ENCODE assay signal across 1 cellular context in the genomic region with DNA sequence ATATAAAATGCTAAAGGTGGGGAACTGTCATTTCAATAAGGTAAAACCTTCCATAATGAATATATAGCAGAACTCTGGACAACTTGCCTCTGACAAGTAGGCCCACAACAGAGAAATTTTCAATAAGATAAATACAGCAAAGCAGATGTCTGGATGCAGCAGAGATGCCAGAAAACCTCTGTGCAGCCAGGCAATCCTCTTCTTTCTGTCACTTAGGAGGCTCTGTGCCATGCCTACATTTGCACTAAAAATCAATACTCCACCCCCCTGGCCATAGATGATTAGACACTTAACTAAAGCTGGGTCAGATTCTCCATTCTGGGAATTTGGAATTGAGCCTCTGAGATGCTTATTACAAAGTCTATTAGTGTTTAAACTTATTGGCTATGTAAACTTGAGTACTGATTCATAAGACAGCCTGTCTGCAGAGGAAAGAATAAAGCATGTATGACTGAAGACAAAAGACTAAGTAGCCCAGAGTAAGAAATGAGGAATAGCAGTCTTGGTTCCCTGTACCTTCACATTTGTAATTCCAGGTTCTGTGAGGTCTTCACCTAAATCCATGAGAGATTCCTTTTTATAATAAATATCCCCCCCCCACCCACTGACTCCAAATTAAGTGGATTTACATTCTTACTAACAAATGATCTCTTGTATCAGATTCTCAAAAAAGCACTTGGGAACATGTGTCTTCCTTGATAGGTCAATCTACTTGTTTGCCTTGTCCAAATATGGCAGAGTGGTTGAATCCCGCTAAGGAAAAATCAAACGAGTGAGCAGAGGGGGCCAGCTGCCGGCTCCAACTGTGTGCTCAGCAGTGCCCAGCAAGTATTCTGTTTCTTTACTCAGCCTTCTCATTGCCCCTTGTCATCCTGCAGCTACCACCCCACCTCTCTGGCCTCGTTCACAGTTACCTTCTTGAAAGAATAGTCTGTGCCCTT.
TF ChIP-seq lines count a peak whose summit lies in the region.

No MANE protein-coding gene starts in this region.

TF ChIP-seq in GM23338, 12 proteins besides CTCF, POLR2A, EP300 and RAD21 (continued from another document):
- TF ChIP-seq, protein P1, sequence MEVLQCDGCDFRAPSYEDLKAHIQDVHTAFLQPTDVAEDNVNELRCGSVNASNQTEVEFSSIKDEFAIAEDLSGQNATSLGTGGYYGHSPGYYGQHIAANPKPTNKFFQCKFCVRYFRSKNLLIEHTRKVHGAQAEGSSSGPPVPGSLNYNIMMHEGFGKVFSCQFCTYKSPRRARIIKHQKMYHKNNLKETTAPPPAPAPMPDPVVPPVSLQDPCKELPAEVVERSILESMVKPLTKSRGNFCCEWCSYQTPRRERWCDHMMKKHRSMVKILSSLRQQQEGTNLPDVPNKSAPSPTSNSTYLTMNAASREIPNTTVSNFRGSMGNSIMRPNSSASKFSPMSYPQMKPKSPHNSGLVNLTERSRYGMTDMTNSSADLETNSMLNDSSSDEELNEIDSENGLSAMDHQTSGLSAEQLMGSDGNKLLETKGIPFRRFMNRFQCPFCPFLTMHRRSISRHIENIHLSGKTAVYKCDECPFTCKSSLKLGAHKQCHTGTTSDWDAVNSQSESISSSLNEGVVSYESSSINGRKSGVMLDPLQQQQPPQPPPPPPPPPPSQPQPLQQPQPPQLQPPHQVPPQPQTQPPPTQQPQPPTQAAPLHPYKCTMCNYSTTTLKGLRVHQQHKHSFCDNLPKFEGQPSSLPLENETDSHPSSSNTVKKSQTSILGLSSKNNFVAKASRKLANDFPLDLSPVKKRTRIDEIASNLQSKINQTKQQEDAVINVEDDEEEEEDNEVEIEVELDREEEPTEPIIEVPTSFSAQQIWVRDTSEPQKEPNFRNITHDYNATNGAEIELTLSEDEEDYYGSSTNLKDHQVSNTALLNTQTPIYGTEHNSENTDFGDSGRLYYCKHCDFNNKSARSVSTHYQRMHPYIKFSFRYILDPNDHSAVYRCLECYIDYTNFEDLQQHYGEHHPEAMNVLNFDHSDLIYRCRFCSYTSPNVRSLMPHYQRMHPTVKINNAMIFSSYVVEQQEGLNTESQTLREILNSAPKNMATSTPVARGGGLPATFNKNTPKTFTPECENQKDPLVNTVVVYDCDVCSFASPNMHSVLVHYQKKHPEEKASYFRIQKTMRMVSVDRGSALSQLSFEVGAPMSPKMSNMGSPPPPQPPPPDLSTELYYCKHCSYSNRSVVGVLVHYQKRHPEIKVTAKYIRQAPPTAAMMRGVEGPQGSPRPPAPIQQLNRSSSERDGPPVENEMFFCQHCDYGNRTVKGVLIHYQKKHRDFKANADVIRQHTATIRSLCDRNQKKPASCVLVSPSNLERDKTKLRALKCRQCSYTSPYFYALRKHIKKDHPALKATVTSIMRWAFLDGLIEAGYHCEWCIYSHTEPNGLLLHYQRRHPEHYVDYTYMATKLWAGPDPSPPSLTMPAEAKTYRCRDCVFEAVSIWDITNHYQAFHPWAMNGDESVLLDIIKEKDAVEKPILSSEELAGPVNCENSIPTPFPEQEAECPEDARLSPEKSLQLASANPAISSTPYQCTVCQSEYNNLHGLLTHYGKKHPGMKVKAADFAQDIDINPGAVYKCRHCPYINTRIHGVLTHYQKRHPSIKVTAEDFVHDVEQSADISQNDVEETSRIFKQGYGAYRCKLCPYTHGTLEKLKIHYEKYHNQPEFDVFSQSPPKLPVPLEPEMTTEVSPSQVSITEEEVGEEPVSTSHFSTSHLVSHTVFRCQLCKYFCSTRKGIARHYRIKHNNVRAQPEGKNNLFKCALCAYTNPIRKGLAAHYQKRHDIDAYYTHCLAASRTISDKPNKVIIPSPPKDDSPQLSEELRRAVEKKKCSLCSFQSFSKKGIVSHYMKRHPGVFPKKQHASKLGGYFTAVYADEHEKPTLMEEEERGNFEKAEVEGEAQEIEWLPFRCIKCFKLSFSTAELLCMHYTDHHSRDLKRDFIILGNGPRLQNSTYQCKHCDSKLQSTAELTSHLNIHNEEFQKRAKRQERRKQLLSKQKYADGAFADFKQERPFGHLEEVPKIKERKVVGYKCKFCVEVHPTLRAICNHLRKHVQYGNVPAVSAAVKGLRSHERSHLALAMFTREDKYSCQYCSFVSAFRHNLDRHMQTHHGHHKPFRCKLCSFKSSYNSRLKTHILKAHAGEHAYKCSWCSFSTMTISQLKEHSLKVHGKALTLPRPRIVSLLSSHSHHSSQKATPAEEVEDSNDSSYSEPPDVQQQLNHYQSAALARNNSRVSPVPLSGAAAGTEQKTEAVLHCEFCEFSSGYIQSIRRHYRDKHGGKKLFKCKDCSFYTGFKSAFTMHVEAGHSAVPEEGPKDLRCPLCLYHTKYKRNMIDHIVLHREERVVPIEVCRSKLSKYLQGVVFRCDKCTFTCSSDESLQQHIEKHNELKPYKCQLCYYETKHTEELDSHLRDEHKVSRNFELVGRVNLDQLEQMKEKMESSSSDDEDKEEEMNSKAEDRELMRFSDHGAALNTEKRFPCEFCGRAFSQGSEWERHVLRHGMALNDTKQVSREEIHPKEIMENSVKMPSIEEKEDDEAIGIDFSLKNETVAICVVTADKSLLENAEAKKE (CRISPR knock-in tag; IDR thresholded peaks at IDR 0.05): no peak
- TF ChIP-seq STAT1 (IDR thresholded peaks at IDR 0.05; ENCODE audit: unreplicated experiment): no peak
- TF ChIP-seq JUNB (IDR thresholded peaks at IDR 0.05; ENCODE audit: unreplicated experiment): no peak
- TF ChIP-seq NANOG (IDR thresholded peaks at IDR 0.05; ENCODE audit: borderline replicate concordance): no peak
- TF ChIP-seq ZNF331 (CRISPR knock-in tag; IDR thresholded peaks at IDR 0.05; ENCODE audit: low read depth): no peak
- TF ChIP-seq, protein P2, sequence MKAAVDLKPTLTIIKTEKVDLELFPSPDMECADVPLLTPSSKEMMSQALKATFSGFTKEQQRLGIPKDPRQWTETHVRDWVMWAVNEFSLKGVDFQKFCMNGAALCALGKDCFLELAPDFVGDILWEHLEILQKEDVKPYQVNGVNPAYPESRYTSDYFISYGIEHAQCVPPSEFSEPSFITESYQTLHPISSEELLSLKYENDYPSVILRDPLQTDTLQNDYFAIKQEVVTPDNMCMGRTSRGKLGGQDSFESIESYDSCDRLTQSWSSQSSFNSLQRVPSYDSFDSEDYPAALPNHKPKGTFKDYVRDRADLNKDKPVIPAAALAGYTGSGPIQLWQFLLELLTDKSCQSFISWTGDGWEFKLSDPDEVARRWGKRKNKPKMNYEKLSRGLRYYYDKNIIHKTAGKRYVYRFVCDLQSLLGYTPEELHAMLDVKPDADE (IDR thresholded peaks at IDR 0.05): no peak
- no peak for TF ChIP-seq ZNF114 (CRISPR knock-in tag; IDR thresholded peaks at IDR 0.05)
- no peak for TF ChIP-seq EZH2phosphoT487 (IDR thresholded peaks at IDR 0.05; ENCODE audit: unreplicated experiment)
- TF ChIP-seq POLR2AphosphoS5 (IDR thresholded peaks at IDR 0.05; ENCODE audit: low read depth): no peak
- TF ChIP-seq EZH2 (IDR thresholded peaks at IDR 0.05; ENCODE audit: low read depth, unreplicated experiment): no peak
- no peak for TF ChIP-seq CREB1 (CRISPR knock-in tag; IDR thresholded peaks at IDR 0.05; ENCODE audit: low read depth)
